ENCODE assay signal across 26 cellular contexts in genomic region chr18:50107468-50107867, GRCh38.
"Had no signal": no experiment of that assay in that cellular context is flagged by ENCODE, and none has a peak within 500 bp of the region (broad histone marks: within the 10 kb centered on the region; RNA-seq: fewer than 3 reads in every experiment).

No MANE protein-coding gene starts in this region.

- FAIRE-seq: bronchial epithelial cell, islet of Langerhans had no signal

- H3K9me3 Mint-ChIP-seq: activated B cell treated with CpG ODN at 0.5 μM for 24 hours; activated naive CD4-positive, alpha-beta T cell treated with anti-CD3 and anti-CD28 coated beads, Interleukin-2, amount 10 ng/mL, durations not matched to agents 7 days and 5 days; activated T-cell treated with anti-CD3 and anti-CD28 coated beads, Interleukin-2, amount 50 U/mL, for 4 hours; naive thymus-derived CD8-positive, alpha-beta T cell; stimulated activated effector memory CD8-positive, alpha-beta T cell treated with anti-CD3 and anti-CD28 coated beads, Interleukin-12 subunit alpha, Interleukin-12 subunit beta, amount 100 ng/mL, for 72 hours; stimulated activated naive CD8-positive, alpha-beta T cell treated with anti-CD3 and anti-CD28 coated beads, Interleukin-15, amount 100 ng/mL, for 72 hours had no signal

- DNase-seq: activated B cell treated with CpG ODN at 0.5 μM for 24 hours; activated CD4-positive, alpha-beta T cell treated with anti-CD3 and anti-CD28 coated beads for 36 hours; activated CD4-positive, alpha-beta T cell treated with anti-CD3 and anti-CD28 coated beads, Interleukin-2, amount 50 U/mL, for 48 hours; activated CD8-positive, alpha-beta memory T cell treated with anti-CD3 and anti-CD28 coated beads, Interleukin-2, amount 50 U/mL, for 48 hours; activated effector memory CD4-positive, alpha-beta T cell treated with Interleukin-2 at 50 U/mL for 16 hours; activated naive CD4-positive, alpha-beta T cell treated with anti-CD3 and anti-CD28 coated beads, Interleukin-2, amount 10 ng/mL, durations not matched to agents 7 days and 5 days; activated T-cell treated with anti-CD3 and anti-CD28 coated beads, Interleukin-2, amount 50 U/mL, for 4 hours; amygdala; head of caudate nucleus; hypothalamus; left cardiac atrium; lower lobe of right lung; naive thymus-derived CD8-positive, alpha-beta T cell; ovary; psoas muscle; right cardiac atrium; stimulated activated CD4-positive, alpha-beta T cell treated with anti-CD3 and anti-CD28 coated beads, Interleukin-2, amount 100 ng/mL, for 24 hours; stimulated activated naive CD8-positive, alpha-beta T cell treated with anti-CD3 and anti-CD28 coated beads, Interleukin-15, amount 100 ng/mL, for 72 hours; T-helper 17 cell; uterus had no signal

- H3K4me3 ChIP-seq: coronary artery, gastroesophageal sphincter, lower lobe of right lung, ovary, psoas muscle, tibial nerve, uterus had no signal

- H3K9me3 ChIP-seq: gastroesophageal sphincter, lower lobe of right lung, ovary, psoas muscle, tibial nerve, uterus had no signal

- H3K27ac Mint-ChIP-seq: activated B cell treated with CpG ODN at 0.5 μM for 24 hours; activated CD4-positive, alpha-beta T cell treated with anti-CD3 and anti-CD28 coated beads for 36 hours; activated naive CD4-positive, alpha-beta T cell treated with anti-CD3 and anti-CD28 coated beads, Interleukin-2, amount 10 ng/mL, durations not matched to agents 7 days and 5 days; naive thymus-derived CD8-positive, alpha-beta T cell; stimulated activated effector memory CD8-positive, alpha-beta T cell treated with anti-CD3 and anti-CD28 coated beads, Interleukin-12 subunit alpha, Interleukin-12 subunit beta, amount 100 ng/mL, for 72 hours; stimulated activated naive CD8-positive, alpha-beta T cell treated with anti-CD3 and anti-CD28 coated beads, Interleukin-15, amount 100 ng/mL, for 72 hours; T-helper 17 cell had no signal

- ATAC-seq: activated CD4-positive, alpha-beta T cell treated with anti-CD3 and anti-CD28 coated beads for 36 hours; activated T-cell treated with anti-CD3 and anti-CD28 coated beads, Interleukin-2, amount 50 U/mL, for 4 hours; gastroesophageal sphincter; left cardiac atrium; lower lobe of right lung; naive thymus-derived CD8-positive, alpha-beta T cell; psoas muscle; right cardiac atrium; stimulated activated effector memory CD8-positive, alpha-beta T cell treated with anti-CD3 and anti-CD28 coated beads, Interleukin-12 subunit alpha, Interleukin-12 subunit beta, amount 100 ng/mL, for 72 hours; stimulated activated naive CD8-positive, alpha-beta T cell treated with anti-CD3 and anti-CD28 coated beads, Interleukin-15, amount 100 ng/mL, for 72 hours; T-helper 17 cell had no signal

- H3K4me1 ChIP-seq: gastroesophageal sphincter, lower lobe of right lung, psoas muscle, tibial nerve, uterus had no signal

- H3K4me3 Mint-ChIP-seq: activated B cell treated with CpG ODN at 0.5 μM for 24 hours; activated CD4-positive, alpha-beta T cell treated with anti-CD3 and anti-CD28 coated beads for 36 hours; activated naive CD4-positive, alpha-beta T cell treated with anti-CD3 and anti-CD28 coated beads, Interleukin-2, amount 10 ng/mL, durations not matched to agents 7 days and 5 days; activated T-cell treated with anti-CD3 and anti-CD28 coated beads, Interleukin-2, amount 50 U/mL, for 4 hours; naive thymus-derived CD8-positive, alpha-beta T cell; stimulated activated effector memory CD8-positive, alpha-beta T cell treated with anti-CD3 and anti-CD28 coated beads, Interleukin-12 subunit alpha, Interleukin-12 subunit beta, amount 100 ng/mL, for 72 hours; stimulated activated naive CD8-positive, alpha-beta T cell treated with anti-CD3 and anti-CD28 coated beads, Interleukin-15, amount 100 ng/mL, for 72 hours; T-helper 17 cell had no signal

- H3K36me3 Mint-ChIP-seq: activated naive CD4-positive, alpha-beta T cell treated with anti-CD3 and anti-CD28 coated beads, Interleukin-2, amount 10 ng/mL, durations not matched to agents 7 days and 5 days; naive thymus-derived CD8-positive, alpha-beta T cell; stimulated activated effector memory CD8-positive, alpha-beta T cell treated with anti-CD3 and anti-CD28 coated beads, Interleukin-12 subunit alpha, Interleukin-12 subunit beta, amount 100 ng/mL, for 72 hours had no signal

- H3K36me3 ChIP-seq: gastroesophageal sphincter, lower lobe of right lung, ovary, tibial nerve, uterus had no signal

- H3K4me1 Mint-ChIP-seq: activated B cell treated with CpG ODN at 0.5 μM for 24 hours; activated CD4-positive, alpha-beta T cell treated with anti-CD3 and anti-CD28 coated beads for 36 hours; activated naive CD4-positive, alpha-beta T cell treated with anti-CD3 and anti-CD28 coated beads, Interleukin-2, amount 10 ng/mL, durations not matched to agents 7 days and 5 days; naive thymus-derived CD8-positive, alpha-beta T cell; stimulated activated effector memory CD8-positive, alpha-beta T cell treated with anti-CD3 and anti-CD28 coated beads, Interleukin-12 subunit alpha, Interleukin-12 subunit beta, amount 100 ng/mL, for 72 hours; stimulated activated naive CD8-positive, alpha-beta T cell treated with anti-CD3 and anti-CD28 coated beads, Interleukin-15, amount 100 ng/mL, for 72 hours had no signal

- H3K27ac ChIP-seq: coronary artery, gastroesophageal sphincter, lower lobe of right lung, ovary, psoas muscle, tibial nerve, uterus had no signal

- H3K27me3 ChIP-seq: ovary, tibial nerve, uterus had no signal
